Comparison of ENCODE assay signal across 1 cellular context in genomic region chr7:86884152-86884551, GRCh38.
TF ChIP-seq lines count a peak whose summit lies in the region.

No MANE protein-coding gene starts in this region.

TF ChIP-seq in SK-N-SH, 30 proteins besides CTCF, POLR2A, EP300 and RAD21 (continued from another document):
- TF ChIP-seq ZBTB33 (IDR thresholded peaks at IDR 0.05; ENCODE audit: borderline replicate concordance, low read depth) (no peak), GATA2 (CRISPR knock-in tag; IDR thresholded peaks at IDR 0.05) (no peak), POLR2AphosphoS5 (IDR thresholded peaks at IDR 0.05; ENCODE audit: low read depth, low read length) (no peak), RCOR1 (IDR thresholded peaks at IDR 0.05; ENCODE audit: low read length) (no peak), MAX (IDR thresholded peaks at IDR 0.05; ENCODE audit: low read depth) (no peak), ELF1 (IDR thresholded peaks at IDR 0.05) (no peak)
